Comparison of ENCODE assay signal across 12 cellular contexts in the genomic region with DNA sequence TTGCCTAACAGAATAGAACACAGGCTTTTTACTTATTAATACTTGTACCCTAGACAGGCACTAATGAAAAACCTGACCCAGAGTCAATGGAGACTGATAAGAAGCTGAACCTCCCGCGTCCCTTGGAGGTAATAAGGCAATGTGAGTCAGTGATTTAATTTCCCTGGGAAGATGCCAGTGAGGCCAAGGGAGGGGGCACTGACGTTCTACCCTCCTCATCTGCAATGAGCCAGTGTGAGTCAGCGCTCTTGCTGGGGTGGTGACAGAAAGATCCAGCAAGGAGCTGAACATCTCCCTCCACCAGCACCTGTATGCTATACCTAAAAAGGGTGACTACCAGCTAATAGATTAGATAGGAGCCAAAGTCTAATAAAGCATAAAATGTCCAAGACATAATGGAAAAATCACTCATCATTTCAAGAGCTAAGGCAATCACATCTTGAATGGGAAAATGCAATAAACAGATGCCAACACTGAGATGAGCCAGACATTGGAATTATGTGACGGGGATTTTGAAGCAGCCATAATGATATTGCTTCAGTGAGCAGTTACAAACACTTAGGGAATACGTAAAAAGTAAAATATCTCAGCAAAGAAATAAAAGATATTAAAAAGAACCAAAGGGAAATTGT.
DNase-seq lines count a peak whose midpoint lies in the region; ATAC-seq, FAIRE-seq and TF ChIP-seq lines count a peak whose summit lies in the region.
"Had no signal": no experiment of that assay in that cellular context is flagged by ENCODE, and none has a peak within 500 bp of the region (broad histone marks: within the 10 kb centered on the region; RNA-seq: fewer than 3 reads in every experiment).

No MANE protein-coding gene starts in this region.

- no peak overlapping the region for H3K23ac ChIP-seq in mesendoderm (ENCODE audit: low read length)

- dilution Hi-C loops in endothelial cell of umbilical vein (cut with MboI; ENCODE audit: extremely low pct_ligation_motif_present, low sequenced_read_pairs): no loop called here

- H3K9me3 ChIP-seq in endothelial cell of umbilical vein (replicated peaks; ENCODE audit: control insufficient read depth, insufficient read depth, low read length) (no peaks in the 10 kb centered on the region), esophagus squamous epithelium (no peaks in the 10 kb centered on the region)

- WGBS in mesendoderm (ENCODE audit: extremely low coverage, insufficient coverage, low lambda C conversion rate): no CpG with 5 or more reads among the region's 6 CpGs
- 46 to 74% methylated on average over 6 of the region's 6 CpGs for WGBS in esophagus squamous epithelium, 2 donors

- H2BK120ac ChIP-seq in mesendoderm (ENCODE audit: low read depth, low read length): no peak overlapping the region

- DNase-seq in AG04449 (ENCODE audit: low read depth, low spot score): peak; percentile 50
- DNase-seq in LoVo (ENCODE audit: low spot score): peak; percentile 29
- no peak for DNase-seq in endothelial cell of umbilical vein (ENCODE audit: low read depth, low spot score)
- peak; percentile 44 for DNase-seq in mesendoderm
- DNase-seq in stimulated activated CD4-positive, alpha-beta T cell treated with anti-CD3 and anti-CD28 coated beads, Interleukin-1b, Interleukin-23, amount 100 ng/mL, for 48 hours: no peak
- no peak for DNase-seq in esophagus squamous epithelium (lab: John Stamatoyannopoulos, UW)
- DNase-seq in activated gamma-delta T cell treated with Interleukin-2 at 50 U/mL for 16 hours: no peak
- DNase-seq: cortex of kidney, NCI-H345 had no signal

- no peak for TF ChIP-seq POLR2A in endothelial cell of umbilical vein (IDR thresholded peaks at IDR 0.05; ENCODE audit: low read depth, low read length)
- no peak for TF ChIP-seq POLR2A in esophagus squamous epithelium (IDR thresholded peaks at IDR 0.05)

- H2AK5ac ChIP-seq in mesendoderm (ENCODE audit: low read length): no peak overlapping the region

- intact Hi-C loops in endothelial cell of umbilical vein (cut with micrococcal nuclease): no loop called here
- intact Hi-C loops in esophagus squamous epithelium (cut with DNase I): no loop called here

- H3K4me3 ChIP-seq in AG04449 (ENCODE audit: low read depth, low read length): no peak overlapping the region
- no peak overlapping the region for H3K4me3 ChIP-seq in endothelial cell of umbilical vein (replicated peaks in 1 of 3; ENCODE audit: insufficient read depth in 1 of 3, low read depth in 1 of 3, low read length in 3 of 3)
- no peak overlapping the region for H3K4me3 ChIP-seq in mesendoderm (ENCODE audit: low read length)
- H3K4me3 ChIP-seq in esophagus squamous epithelium: no peak overlapping the region
- H3K4me3 ChIP-seq: GM23338 had no signal

- H4K5ac ChIP-seq in mesendoderm (ENCODE audit: low read length): no peak overlapping the region

- H2AFZ ChIP-seq in endothelial cell of umbilical vein (ENCODE audit: low read depth, low read length): no peak overlapping the region
- H2AFZ ChIP-seq: GM23338 had no signal

- H3K27me3 ChIP-seq in endothelial cell of umbilical vein (ENCODE audit: control insufficient read depth in 2 of 2, insufficient read depth in 2 of 2, low read length in 2 of 2) (peaks cover 0 to 2% of the 10 kb centered on the region in 2 experiments), mesendoderm (ENCODE audit: insufficient read depth, low read length, poor library complexity) (no peaks in the 10 kb centered on the region), esophagus squamous epithelium (no peaks in the 10 kb centered on the region)

- no peak overlapping the region for H3K9ac ChIP-seq in endothelial cell of umbilical vein (replicated peaks; ENCODE audit: extremely low read depth, insufficient read depth, low read length)
- H3K9ac ChIP-seq in mesendoderm (ENCODE audit: low read length): no peak overlapping the region

- no peak overlapping the region for H4K8ac ChIP-seq in mesendoderm (ENCODE audit: low read depth, low read length)

- BruUV-seq in endothelial cell of umbilical vein (replicated peaks; lab: Mats Ljungman, UMichigan): no TSS peak

- ATAC-seq in HG02678 (IDR thresholded peaks at IDR 0.05; ENCODE audit: unreplicated experiment): no peak
- ATAC-seq: GM23338; stimulated activated memory B cell treated with anti-CD40 and anti-IgM and Interleukin-4, amounts not matched to agents 10 μg/mL and 1 μg/mL and 100 μg/mL, for 72 hours had no signal

- no peaks in the 10 kb centered on the region for H4K20me1 ChIP-seq in endothelial cell of umbilical vein (replicated peaks; ENCODE audit: control insufficient read depth, extremely low read depth, insufficient read depth, low read length)

- H3K36me3 ChIP-seq in endothelial cell of umbilical vein (ENCODE audit: control insufficient read depth in 2 of 2, extremely low read depth in 1 of 2, insufficient read depth in 2 of 2, low read length in 2 of 2) (no peaks in the 10 kb centered on the region), mesendoderm (ENCODE audit: control insufficient read depth, insufficient read depth, low read length) (no peaks in the 10 kb centered on the region), esophagus squamous epithelium (peaks cover 0 to 6% (median 0%) of the 10 kb centered on the region in 3 donors)

- H3K4ac ChIP-seq in mesendoderm (ENCODE audit: low read depth, low read length): no peak overlapping the region

- H3K56ac ChIP-seq in mesendoderm (ENCODE audit: low read length): no peak overlapping the region

- CTCF ChIA-PET in AG04449 (lab: Yijun Ruan, JAX) (interaction anchor here (1.0 to 4.1 kb wide), 6 partner anchors 9 to 49 kb away, joined by 3 to 32 read pairs (median 3); no protein-coding TSS in a partner anchor), endothelial cell of umbilical vein (lab: Charles Lee) (interaction anchor here (1.7 kb wide), 1 partner anchor 24 kb away, joined by 13 read pairs; no protein-coding TSS in a partner anchor)

- H3K9me1 ChIP-seq in endothelial cell of umbilical vein (replicated peaks; ENCODE audit: control insufficient read depth, extremely low read depth, insufficient read depth, low read length): no peaks in the 10 kb centered on the region

- H3K4me2 ChIP-seq in endothelial cell of umbilical vein (ENCODE audit: insufficient read depth, low read length): no peak overlapping the region
- H3K4me2 ChIP-seq in mesendoderm (ENCODE audit: low read length): no peak overlapping the region
- H3K4me2 ChIP-seq: GM23338 had no signal

- no peaks in the 10 kb centered on the region for H3K79me2 ChIP-seq in endothelial cell of umbilical vein (ENCODE audit: control insufficient read depth, insufficient read depth, low read length)
- H3K79me2 ChIP-seq in mesendoderm (ENCODE audit: control insufficient read depth, insufficient read depth, low read length): no peaks in the 10 kb centered on the region

- POLR2A ChIA-PET in AG04449 (lab: Yijun Ruan, JAX): interaction anchor here (1.9 kb wide), 1 partner anchor 20 kb away, joined by 6 read pairs; no protein-coding TSS in a partner anchor
- POLR2A ChIA-PET in endothelial cell of umbilical vein (lab: Charles Lee): no interaction called here

- no peak overlapping the region for H2BK5ac ChIP-seq in mesendoderm (ENCODE audit: low read length)

- no peak overlapping the region for H2BK15ac ChIP-seq in mesendoderm (replicated peaks; ENCODE audit: low read depth)

- FAIRE-seq in endothelial cell of umbilical vein (lab: Jason Lieb, UNC): no peak

- H3K27ac ChIP-seq in endothelial cell of umbilical vein (ENCODE audit: insufficient read depth, low read depth, low read length) (no peak overlapping the region), mesendoderm (ENCODE audit: low read depth, low read length) (no peak overlapping the region), esophagus squamous epithelium (peak overlapping the region in 1 of 4 donors; percentile 34)

- no peaks in the 10 kb centered on the region for H3K79me1 ChIP-seq in mesendoderm (ENCODE audit: low read length)

- no peak overlapping the region for H3K18ac ChIP-seq in mesendoderm (ENCODE audit: low read length)

- TF ChIP-seq CTCF in AG04449 (IDR thresholded peaks at IDR 0.05; ENCODE audit: insufficient read depth, low read length, missing control alignments) (no peak), endothelial cell of umbilical vein (IDR thresholded peaks at IDR 0.05; ENCODE audit: extremely low read depth in 1 of 2, insufficient read depth in 1 of 2, low read depth in 1 of 2, low read length in 2 of 2) (no peak), esophagus squamous epithelium (IDR thresholded peaks at IDR 0.05) (no peak)

- H3K4me1 ChIP-seq in endothelial cell of umbilical vein (ENCODE audit: control insufficient read depth, extremely low read depth, insufficient read depth, low read length) (no peaks in the 10 kb centered on the region), mesendoderm (ENCODE audit: control insufficient read depth, low read depth, low read length) (no peaks in the 10 kb centered on the region), esophagus squamous epithelium (peaks cover 0 to 20% (median 0%) of the 10 kb centered on the region in 3 donors)

TF ChIP-seq in endothelial cell of umbilical vein, 7 proteins besides CTCF, POLR2A, EP300 and RAD21:
- TF ChIP-seq FOS (IDR thresholded peaks at IDR 0.05; ENCODE audit: borderline replicate concordance, insufficient read depth, low read length): peak; percentile 43
- no peak for TF ChIP-seq GATA2 (IDR thresholded peaks at IDR 0.05; ENCODE audit: insufficient read depth, insufficient read length, low read depth, low read length)
- no peak for TF ChIP-seq EZH2 (IDR thresholded peaks at IDR 0.05; ENCODE audit: borderline replicate concordance, low read depth, low read length, severe bottlenecking)

Comparison
In these comparisons a context has a peak if more than half of its experiments do, and no peak if none do; other contexts are left out.
1. DNase-seq: peak in AG04449 (single experiment), LoVo (single experiment) and mesendoderm (single experiment); none in endothelial cell of umbilical vein (single experiment), stimulated activated CD4-positive, alpha-beta T cell treated with anti-CD3 and anti-CD28 coated beads, Interleukin-1b, Interleukin-23, amount 100 ng/mL, for 48 hours (single experiment), esophagus squamous epithelium (single experiment) and activated gamma-delta T cell treated with Interleukin-2 at 50 U/mL for 16 hours (single experiment).